Comparison of ENCODE assay signal across 29 cellular contexts in genomic region chr12:418432-418831, GRCh38.
"Had no signal": no experiment of that assay in that cellular context is flagged by ENCODE, and none has a peak within 500 bp of the region (broad histone marks: within the 10 kb centered on the region; RNA-seq: fewer than 3 reads in every experiment).

No MANE protein-coding gene starts in this region.

- H3K36me3 ChIP-seq: thoracic aorta, uterus had no signal

- H3K4me3 Mint-ChIP-seq: stimulated activated effector memory CD8-positive, alpha-beta T cell treated with anti-CD3 and anti-CD28 coated beads, Interleukin-12 subunit alpha, Interleukin-12 subunit beta, amount 100 ng/mL, for 72 hours; stimulated activated memory B cell treated with anti-CD40 and anti-IgM and Interleukin-4, amounts not matched to agents 10 μg/mL and 1 μg/mL and 100 μg/mL, for 72 hours; stimulated activated naive B cell treated with anti-CD40 and anti-IgM and Interleukin-4, amounts not matched to agents 10 μg/mL and 1 μg/mL and 100 μg/mL, for 72 hours; stimulated activated naive CD8-positive, alpha-beta T cell treated with anti-CD3 and anti-CD28 coated beads, Interleukin-15, amount 100 ng/mL, for 72 hours; stimulated activated naive CD8-positive, alpha-beta T cell treated with anti-CD3 and anti-CD28 coated beads, Interleukin-15, Interleukin-2, amounts not matched to agents 100 ng/mL and 50 ng/mL, for 24 hours; type B pancreatic cell had no signal

- H3K27me3 ChIP-seq: stomach, suprapubic skin, testis, thyroid gland, tibial artery, tibial nerve, transverse colon, upper lobe of left lung, upper lobe of right lung, uterus, vagina had no signal

- H3K9me3 ChIP-seq: stomach, suprapubic skin, testis, thoracic aorta, thyroid gland, tibial artery, tibial nerve, transverse colon, upper lobe of left lung, upper lobe of right lung, uterus, vagina had no signal

- ATAC-seq: stimulated activated effector memory CD8-positive, alpha-beta T cell treated with anti-CD3 and anti-CD28 coated beads, Interleukin-12 subunit alpha, Interleukin-12 subunit beta, amount 100 ng/mL, for 72 hours; stimulated activated memory B cell treated with anti-CD40 and anti-IgM and Interleukin-4, amounts not matched to agents 10 μg/mL and 1 μg/mL and 100 μg/mL, for 72 hours; stimulated activated naive B cell treated with anti-CD40 and anti-IgM and Interleukin-4, amounts not matched to agents 10 μg/mL and 1 μg/mL and 100 μg/mL, for 72 hours; stimulated activated naive CD8-positive, alpha-beta T cell treated with anti-CD3 and anti-CD28 coated beads, Interleukin-15, amount 100 ng/mL, for 72 hours; stimulated activated naive CD8-positive, alpha-beta T cell treated with anti-CD3 and anti-CD28 coated beads, Interleukin-15, Interleukin-2, amounts not matched to agents 100 U/mL and 50 U/mL, for 24 hours; upper lobe of right lung had no signal

- H3K9me3 Mint-ChIP-seq: stimulated activated effector memory CD8-positive, alpha-beta T cell treated with anti-CD3 and anti-CD28 coated beads, Interleukin-12 subunit alpha, Interleukin-12 subunit beta, amount 100 ng/mL, for 72 hours; stimulated activated memory B cell treated with anti-CD40 and anti-IgM and Interleukin-4, amounts not matched to agents 10 μg/mL and 1 μg/mL and 100 μg/mL, for 72 hours; stimulated activated naive B cell treated with anti-CD40 and anti-IgM and Interleukin-4, amounts not matched to agents 10 μg/mL and 1 μg/mL and 100 μg/mL, for 72 hours; stimulated activated naive CD8-positive, alpha-beta T cell treated with anti-CD3 and anti-CD28 coated beads, Interleukin-15, amount 100 ng/mL, for 72 hours; stimulated activated naive CD8-positive, alpha-beta T cell treated with anti-CD3 and anti-CD28 coated beads, Interleukin-15, Interleukin-2, amounts not matched to agents 100 ng/mL and 50 ng/mL, for 24 hours; type B pancreatic cell had no signal

- H3K4me3 ChIP-seq: stomach, suprapubic skin, testis, thoracic aorta, thyroid gland, tibial artery, tibial nerve, transverse colon, upper lobe of left lung, upper lobe of right lung, uterus, vagina had no signal

- H3K27ac Mint-ChIP-seq: stimulated activated memory B cell treated with anti-CD40 and anti-IgM and Interleukin-4, amounts not matched to agents 10 μg/mL and 1 μg/mL and 100 μg/mL, for 72 hours; stimulated activated naive B cell treated with anti-CD40 and anti-IgM and Interleukin-4, amounts not matched to agents 10 μg/mL and 1 μg/mL and 100 μg/mL, for 72 hours; stimulated activated naive CD8-positive, alpha-beta T cell treated with anti-CD3 and anti-CD28 coated beads, Interleukin-15, amount 100 ng/mL, for 72 hours; stimulated activated naive CD8-positive, alpha-beta T cell treated with anti-CD3 and anti-CD28 coated beads, Interleukin-15, Interleukin-2, amounts not matched to agents 100 ng/mL and 50 ng/mL, for 24 hours; type B pancreatic cell had no signal

- H3K4me1 ChIP-seq: stomach, suprapubic skin, testis, thyroid gland, tibial artery, tibial nerve, transverse colon, upper lobe of left lung, upper lobe of right lung, uterus, vagina had no signal

- H3K4me1 Mint-ChIP-seq: stimulated activated effector memory CD8-positive, alpha-beta T cell treated with anti-CD3 and anti-CD28 coated beads, Interleukin-12 subunit alpha, Interleukin-12 subunit beta, amount 100 ng/mL, for 72 hours; stimulated activated memory B cell treated with anti-CD40 and anti-IgM and Interleukin-4, amounts not matched to agents 10 μg/mL and 1 μg/mL and 100 μg/mL, for 72 hours; stimulated activated naive CD8-positive, alpha-beta T cell treated with anti-CD3 and anti-CD28 coated beads, Interleukin-15, amount 100 ng/mL, for 72 hours had no signal

- FAIRE-seq: urothelium cell line had no signal

- H3K27ac ChIP-seq: stomach, suprapubic skin, testis, thoracic aorta, thyroid gland, tibial artery, tibial nerve, transverse colon, upper lobe of left lung, upper lobe of right lung, uterus, vagina had no signal

- DNase-seq: stimulated activated CD4-positive, alpha-beta T cell treated with anti-CD3 and anti-CD28 coated beads, Interleukin-2, amount 100 ng/mL, for 48 hours; stimulated activated CD4-positive, alpha-beta T cell treated with anti-CD3 and anti-CD28 coated beads, Interleukin-4, amount 100 ng/mL, for 1 hour; stimulated activated CD4-positive, alpha-beta T cell treated with anti-CD3 and anti-CD28 coated beads, Interleukin-4, amount 100 ng/mL, for 24 hours; stimulated activated CD4-positive, alpha-beta T cell treated with anti-CD3 and anti-CD28 coated beads, Interleukin-4, amount 100 ng/mL, for 4 hours; stimulated activated CD8-positive, alpha-beta memory T cell treated with anti-CD3 and anti-CD28 coated beads, Interleukin-4, amount 100 ng/mL, for 48 hours; stimulated activated naive B cell treated with anti-CD40 and anti-IgM and Interleukin-4, amounts not matched to agents 10 μg/mL and 1 μg/mL and 100 μg/mL, for 72 hours; stimulated activated naive CD4-positive, alpha-beta T cell; stimulated activated naive CD4-positive, alpha-beta T cell treated with Interleukin-2 at 50 U/mL for 16 hours; stimulated activated naive CD8-positive, alpha-beta T cell treated with anti-CD3 and anti-CD28 coated beads, Interleukin-15, amount 100 ng/mL, for 72 hours; stimulated activated naive CD8-positive, alpha-beta T cell treated with anti-CD3 and anti-CD28 coated beads, Interleukin-15, Interleukin-2, amounts not matched to agents 100 U/mL and 50 U/mL, for 24 hours; stomach; substantia nigra; testis; thyroid gland; tibial artery; transverse colon; trophoblast cell; upper lobe of left lung; upper lobe of right lung; uterus had no signal

- H3K27me3 Mint-ChIP-seq: stimulated activated memory B cell treated with anti-CD40 and anti-IgM and Interleukin-4, amounts not matched to agents 10 μg/mL and 1 μg/mL and 100 μg/mL, for 72 hours; stimulated activated naive B cell treated with anti-CD40 and anti-IgM and Interleukin-4, amounts not matched to agents 10 μg/mL and 1 μg/mL and 100 μg/mL, for 72 hours; stimulated activated naive CD8-positive, alpha-beta T cell treated with anti-CD3 and anti-CD28 coated beads, Interleukin-15, amount 100 ng/mL, for 72 hours; stimulated activated naive CD8-positive, alpha-beta T cell treated with anti-CD3 and anti-CD28 coated beads, Interleukin-15, Interleukin-2, amounts not matched to agents 100 ng/mL and 50 ng/mL, for 24 hours; type B pancreatic cell had no signal
